16 cellular contexts compared by ENCODE assay signal in the genomic region with DNA sequence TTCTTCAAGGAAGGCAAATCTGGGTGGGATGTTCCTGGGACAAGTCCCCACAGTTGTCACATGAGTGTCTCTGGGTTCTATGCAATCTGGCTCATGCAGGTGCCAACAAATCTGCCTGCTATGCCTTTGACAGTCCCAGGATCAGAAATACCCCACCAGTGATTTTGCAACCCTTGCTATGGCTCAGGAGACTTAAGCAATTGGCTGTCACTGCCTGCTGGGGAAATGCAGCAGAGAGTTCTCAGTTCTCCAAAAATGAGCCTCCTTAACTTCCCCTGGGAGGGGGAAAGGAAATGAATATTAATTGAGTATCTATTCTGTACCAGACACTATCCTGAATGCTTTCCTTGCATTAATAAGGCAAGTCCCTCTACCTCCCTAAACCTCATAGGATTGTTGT. TPM values are rescaled to one million over a fixed set of nuclear protein-coding genes. Genes with fewer than 3 reads are reported as not detected.
DNase-seq lines count a peak whose midpoint lies in the region; ATAC-seq and TF ChIP-seq lines count a peak whose summit lies in the region.
"Had no signal": no experiment of that assay in that cellular context is flagged by ENCODE, and none has a peak within 500 bp of the region (broad histone marks: within the 10 kb centered on the region; RNA-seq: fewer than 3 reads in every experiment).

No MANE protein-coding gene starts in this region.

- H3K9me3 ChIP-seq in left ventricle myocardium inferior (replicated peaks), result no peaks in the 10 kb centered on the region
- H3K9me3 ChIP-seq in hepatocyte (ENCODE audit: low read depth), result no peaks in the 10 kb centered on the region
- H3K9me3 ChIP-seq: SJSA1 had no signal

- H3K27me3 ChIP-seq in left ventricle myocardium inferior (ENCODE audit: low read depth) (peaks cover 36% of the 10 kb centered on the region), hepatocyte (peaks cover 11% of the 10 kb centered on the region)

- no peaks in the 10 kb centered on the region for H3K9me2 ChIP-seq in hepatocyte (replicated peaks; ENCODE audit: insufficient read depth)

- no peaks in the 10 kb centered on the region for H4K20me1 ChIP-seq in hepatocyte (ENCODE audit: insufficient read depth, poor library complexity, severe bottlenecking)

- H3K27ac ChIP-seq in left ventricle myocardium inferior (replicated peaks) (no peak overlapping the region), hepatocyte (no peak overlapping the region)
- H3K27ac ChIP-seq: GM23248, SJSA1 had no signal

- H3K4me3 ChIP-seq in left ventricle myocardium inferior (no peak overlapping the region), hepatocyte (no peak overlapping the region)
- H3K4me3 ChIP-seq: GM23248, SJSA1 had no signal

- DNase-seq in left ventricle myocardium superior (no peak), left ventricle myocardium inferior (no peak), NOMO-1 treated with dmso at 0.1 percent for 144 hours (lab: John Stamatoyannopoulos, UW; ENCODE audit: unreplicated experiment) (peak; percentile 62), medulla oblongata (ENCODE audit: extremely low spot score) (peak; percentile 37), NCI-H146 treated with DMSO at 0.1 percent for 48 hours (lab: John Stamatoyannopoulos, UW; ENCODE audit: unreplicated experiment) (no peak), hepatocyte (ENCODE audit: low spot score) (no peak), COLO829 (ENCODE audit: low spot score) (no peak)
- DNase-seq: CD4-positive, alpha-beta T cell; DMS79 treated with DMSO at 0.1 percent for 48 hours; GM23248; NCI-H1092 treated with DMSO at 0.1 percent for 48 hours; NCI-H1694; NCI-H524 treated with DMSO at 0.1 percent for 48 hours; RPMI8226 had no signal

- ATAC-seq in left ventricle myocardium superior (peak; percentile 35), GM18867 (IDR thresholded peaks at IDR 0.05; ENCODE audit: unreplicated experiment) (no peak)

- H3K4me2 ChIP-seq in hepatocyte, result no peak overlapping the region

- H3K36me3 ChIP-seq in left ventricle myocardium inferior (no peaks in the 10 kb centered on the region), hepatocyte (replicated peaks; ENCODE audit: insufficient read depth, low read depth) (no peaks in the 10 kb centered on the region)
- H3K36me3 ChIP-seq: SJSA1 had no signal

- no peaks in the 10 kb centered on the region for H3K79me2 ChIP-seq in hepatocyte

- H3K4me1 ChIP-seq in left ventricle myocardium inferior, result no peaks in the 10 kb centered on the region
- H3K4me1 ChIP-seq in hepatocyte (ENCODE audit: insufficient read depth), result no peaks in the 10 kb centered on the region
- H3K4me1 ChIP-seq: SJSA1 had no signal

- no peak for TF ChIP-seq CTCF in left ventricle myocardium inferior (IDR thresholded peaks at IDR 0.05; ENCODE audit: borderline replicate concordance)
- TF ChIP-seq CTCF in hepatocyte (IDR thresholded peaks at IDR 0.05; ENCODE audit: poor library complexity), result no peak

- H2AFZ ChIP-seq in hepatocyte, result no peak overlapping the region
- H2AFZ ChIP-seq: GM23248 had no signal

- intact Hi-C loops in left ventricle myocardium superior (cut with micrococcal nuclease) (no loop called here), left ventricle myocardium inferior (cut with micrococcal nuclease) (no loop called here)

RNA-seq across cellular contexts. Expression of gene MAFB, which starts 30.3 kb away (rescaled TPM):
- total RNA-seq in left ventricle myocardium superior (12.9 TPM), left ventricle myocardium inferior (10.2 TPM), hepatocyte (3.4 and 3.7 TPM in 2 replicates)
- 4.1 and 5.7 TPM in 2 replicates for polyA plus RNA-seq in hepatocyte
- total RNA-seq: SJSA1 had no signal

Comparison
In these comparisons a context has a peak if more than half of its experiments do, and no peak if none do; other contexts are left out.
1. DNase-seq: peak in NOMO-1 treated with dmso at 0.1 percent for 144 hours (single experiment) and medulla oblongata (single experiment); none in left ventricle myocardium superior (single experiment), left ventricle myocardium inferior (single experiment), NCI-H146 treated with DMSO at 0.1 percent for 48 hours (single experiment), hepatocyte (single experiment) and COLO829 (single experiment).